ENCODE assay signal across 1 cellular context in genomic region chr3:79954756-79955155, GRCh38.
TF ChIP-seq lines count a peak whose summit lies in the region.

No MANE protein-coding gene starts in this region.

TF ChIP-seq in H1, 55 proteins besides CTCF, POLR2A, EP300 and RAD21:
- TF ChIP-seq POLR2AphosphoS5 (IDR thresholded peaks at IDR 0.05; ENCODE audit: low read depth, low read length) (no peak), TCF12 (IDR thresholded peaks at IDR 0.05; ENCODE audit: low read depth, low read length) (no peak), MAFK (IDR thresholded peaks at IDR 0.05; ENCODE audit: low read depth, low read length) (no peak), SUZ12 (IDR thresholded peaks at IDR 0.05; ENCODE audit: low read length) (no peak)
- TF ChIP-seq, protein P1, sequence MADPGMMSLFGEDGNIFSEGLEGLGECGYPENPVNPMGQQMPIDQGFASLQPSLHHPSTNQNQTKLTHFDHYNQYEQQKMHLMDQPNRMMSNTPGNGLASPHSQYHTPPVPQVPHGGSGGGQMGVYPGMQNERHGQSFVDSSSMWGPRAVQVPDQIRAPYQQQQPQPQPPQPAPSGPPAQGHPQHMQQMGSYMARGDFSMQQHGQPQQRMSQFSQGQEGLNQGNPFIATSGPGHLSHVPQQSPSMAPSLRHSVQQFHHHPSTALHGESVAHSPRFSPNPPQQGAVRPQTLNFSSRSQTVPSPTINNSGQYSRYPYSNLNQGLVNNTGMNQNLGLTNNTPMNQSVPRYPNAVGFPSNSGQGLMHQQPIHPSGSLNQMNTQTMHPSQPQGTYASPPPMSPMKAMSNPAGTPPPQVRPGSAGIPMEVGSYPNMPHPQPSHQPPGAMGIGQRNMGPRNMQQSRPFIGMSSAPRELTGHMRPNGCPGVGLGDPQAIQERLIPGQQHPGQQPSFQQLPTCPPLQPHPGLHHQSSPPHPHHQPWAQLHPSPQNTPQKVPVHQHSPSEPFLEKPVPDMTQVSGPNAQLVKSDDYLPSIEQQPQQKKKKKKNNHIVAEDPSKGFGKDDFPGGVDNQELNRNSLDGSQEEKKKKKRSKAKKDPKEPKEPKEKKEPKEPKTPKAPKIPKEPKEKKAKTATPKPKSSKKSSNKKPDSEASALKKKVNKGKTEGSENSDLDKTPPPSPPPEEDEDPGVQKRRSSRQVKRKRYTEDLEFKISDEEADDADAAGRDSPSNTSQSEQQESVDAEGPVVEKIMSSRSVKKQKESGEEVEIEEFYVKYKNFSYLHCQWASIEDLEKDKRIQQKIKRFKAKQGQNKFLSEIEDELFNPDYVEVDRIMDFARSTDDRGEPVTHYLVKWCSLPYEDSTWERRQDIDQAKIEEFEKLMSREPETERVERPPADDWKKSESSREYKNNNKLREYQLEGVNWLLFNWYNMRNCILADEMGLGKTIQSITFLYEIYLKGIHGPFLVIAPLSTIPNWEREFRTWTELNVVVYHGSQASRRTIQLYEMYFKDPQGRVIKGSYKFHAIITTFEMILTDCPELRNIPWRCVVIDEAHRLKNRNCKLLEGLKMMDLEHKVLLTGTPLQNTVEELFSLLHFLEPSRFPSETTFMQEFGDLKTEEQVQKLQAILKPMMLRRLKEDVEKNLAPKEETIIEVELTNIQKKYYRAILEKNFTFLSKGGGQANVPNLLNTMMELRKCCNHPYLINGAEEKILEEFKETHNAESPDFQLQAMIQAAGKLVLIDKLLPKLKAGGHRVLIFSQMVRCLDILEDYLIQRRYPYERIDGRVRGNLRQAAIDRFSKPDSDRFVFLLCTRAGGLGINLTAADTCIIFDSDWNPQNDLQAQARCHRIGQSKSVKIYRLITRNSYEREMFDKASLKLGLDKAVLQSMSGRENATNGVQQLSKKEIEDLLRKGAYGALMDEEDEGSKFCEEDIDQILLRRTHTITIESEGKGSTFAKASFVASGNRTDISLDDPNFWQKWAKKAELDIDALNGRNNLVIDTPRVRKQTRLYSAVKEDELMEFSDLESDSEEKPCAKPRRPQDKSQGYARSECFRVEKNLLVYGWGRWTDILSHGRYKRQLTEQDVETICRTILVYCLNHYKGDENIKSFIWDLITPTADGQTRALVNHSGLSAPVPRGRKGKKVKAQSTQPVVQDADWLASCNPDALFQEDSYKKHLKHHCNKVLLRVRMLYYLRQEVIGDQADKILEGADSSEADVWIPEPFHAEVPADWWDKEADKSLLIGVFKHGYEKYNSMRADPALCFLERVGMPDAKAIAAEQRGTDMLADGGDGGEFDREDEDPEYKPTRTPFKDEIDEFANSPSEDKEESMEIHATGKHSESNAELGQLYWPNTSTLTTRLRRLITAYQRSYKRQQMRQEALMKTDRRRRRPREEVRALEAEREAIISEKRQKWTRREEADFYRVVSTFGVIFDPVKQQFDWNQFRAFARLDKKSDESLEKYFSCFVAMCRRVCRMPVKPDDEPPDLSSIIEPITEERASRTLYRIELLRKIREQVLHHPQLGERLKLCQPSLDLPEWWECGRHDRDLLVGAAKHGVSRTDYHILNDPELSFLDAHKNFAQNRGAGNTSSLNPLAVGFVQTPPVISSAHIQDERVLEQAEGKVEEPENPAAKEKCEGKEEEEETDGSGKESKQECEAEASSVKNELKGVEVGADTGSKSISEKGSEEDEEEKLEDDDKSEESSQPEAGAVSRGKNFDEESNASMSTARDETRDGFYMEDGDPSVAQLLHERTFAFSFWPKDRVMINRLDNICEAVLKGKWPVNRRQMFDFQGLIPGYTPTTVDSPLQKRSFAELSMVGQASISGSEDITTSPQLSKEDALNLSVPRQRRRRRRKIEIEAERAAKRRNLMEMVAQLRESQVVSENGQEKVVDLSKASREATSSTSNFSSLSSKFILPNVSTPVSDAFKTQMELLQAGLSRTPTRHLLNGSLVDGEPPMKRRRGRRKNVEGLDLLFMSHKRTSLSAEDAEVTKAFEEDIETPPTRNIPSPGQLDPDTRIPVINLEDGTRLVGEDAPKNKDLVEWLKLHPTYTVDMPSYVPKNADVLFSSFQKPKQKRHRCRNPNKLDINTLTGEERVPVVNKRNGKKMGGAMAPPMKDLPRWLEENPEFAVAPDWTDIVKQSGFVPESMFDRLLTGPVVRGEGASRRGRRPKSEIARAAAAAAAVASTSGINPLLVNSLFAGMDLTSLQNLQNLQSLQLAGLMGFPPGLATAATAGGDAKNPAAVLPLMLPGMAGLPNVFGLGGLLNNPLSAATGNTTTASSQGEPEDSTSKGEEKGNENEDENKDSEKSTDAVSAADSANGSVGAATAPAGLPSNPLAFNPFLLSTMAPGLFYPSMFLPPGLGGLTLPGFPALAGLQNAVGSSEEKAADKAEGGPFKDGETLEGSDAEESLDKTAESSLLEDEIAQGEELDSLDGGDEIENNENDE (IDR thresholded peaks at IDR 0.05; ENCODE audit: insufficient replicate concordance, low read length): no peak
